Comparison of ENCODE assay signal across 15 cellular contexts in the genomic region with DNA sequence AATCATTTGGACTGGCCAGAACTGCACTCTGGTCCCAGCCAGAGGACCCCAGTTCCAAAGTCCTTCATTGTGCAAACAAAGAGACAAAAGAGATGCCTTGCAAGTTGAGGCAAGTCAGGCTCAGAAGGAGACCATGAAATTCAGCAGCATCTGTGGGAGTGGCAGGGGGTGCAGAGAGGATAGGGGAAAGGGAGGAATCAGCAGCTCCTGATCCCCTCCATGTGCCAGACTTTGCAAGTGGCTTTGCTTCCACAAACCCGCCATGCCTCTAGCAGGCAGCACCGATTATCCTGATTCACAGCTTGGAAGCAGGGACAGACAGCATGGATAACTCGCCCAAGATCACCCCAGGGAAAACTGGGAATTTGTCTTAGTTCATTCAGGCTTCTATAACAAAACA. TPM values are rescaled to one million over a fixed set of nuclear protein-coding genes. Genes with fewer than 3 reads are reported as not detected.
DNase-seq lines count a peak whose midpoint lies in the region; ATAC-seq and TF ChIP-seq lines count a peak whose summit lies in the region.
"Had no signal": no experiment of that assay in that cellular context is flagged by ENCODE, and none has a peak within 500 bp of the region (broad histone marks: within the 10 kb centered on the region; RNA-seq: fewer than 3 reads in every experiment).

No MANE protein-coding gene starts in this region.

- no peak overlapping the region for H3K27ac ChIP-seq in WERI-Rb-1
- H3K27ac ChIP-seq in smooth muscle cell (ENCODE audit: low read depth): no peak overlapping the region

- H3K36me3 ChIP-seq in WERI-Rb-1: no peaks in the 10 kb centered on the region
- H3K36me3 ChIP-seq in smooth muscle cell (ENCODE audit: low read depth): no peaks in the 10 kb centered on the region
- H3K36me3 ChIP-seq in mucosa of descending colon (ENCODE audit: low read depth): no peaks in the 10 kb centered on the region
- H3K36me3 ChIP-seq: BE2C had no signal

- H3K27me3 ChIP-seq in WERI-Rb-1 (ENCODE audit: insufficient read depth, low read depth, severe bottlenecking) (no peaks in the 10 kb centered on the region), smooth muscle cell (ENCODE audit: low read depth) (no peaks in the 10 kb centered on the region)
- H3K27me3 ChIP-seq: BE2C had no signal

- intact Hi-C loops in mucosa of descending colon (cut with DNase I, micrococcal nuclease): no loop called here

- H3K9me3 ChIP-seq in WERI-Rb-1 (ENCODE audit: severe bottlenecking): no peaks in the 10 kb centered on the region
- H3K9me3 ChIP-seq in smooth muscle cell (replicated peaks; ENCODE audit: low read depth): no peaks in the 10 kb centered on the region
- no peaks in the 10 kb centered on the region for H3K9me3 ChIP-seq in mucosa of descending colon
- H3K9me3 ChIP-seq: BE2C had no signal

- peak; percentile 10; the same call in 1 of the 2 replicates for TF ChIP-seq CTCF in WERI-Rb-1 (IDR thresholded peaks at IDR 0.05; ENCODE audit: low read depth, low read length)
- no peak for TF ChIP-seq CTCF in smooth muscle cell (IDR thresholded peaks at IDR 0.05; ENCODE audit: borderline replicate concordance, insufficient read depth, poor library complexity, severe bottlenecking)
- no peak for TF ChIP-seq CTCF in mucosa of descending colon (IDR thresholded peaks at IDR 0.05)

- no peak overlapping the region for H3K9ac ChIP-seq in smooth muscle cell (ENCODE audit: low read depth)

- peak; percentile 18 for DNase-seq in NCI-H82 (lab: John Stamatoyannopoulos, UW)
- DNase-seq in NCI-H82 treated with DMSO at 0.1 percent for 48 hours (lab: John Stamatoyannopoulos, UW; ENCODE audit: unreplicated experiment): no peak
- DNase-seq in NCI-H146 treated with DMSO at 0.1 percent for 48 hours (lab: John Stamatoyannopoulos, UW; ENCODE audit: unreplicated experiment): peak; percentile 17
- peak; percentile 58 for DNase-seq in WERI-Rb-1
- DNase-seq in smooth muscle cell (lab: John Stamatoyannopoulos, UW; ENCODE audit: unreplicated experiment): no peak
- no peak for DNase-seq in dermis blood vessel endothelial cell
- no peak for DNase-seq in mucosa of descending colon
- DNase-seq: BE2C; CD4-positive, alpha-beta memory T cell; Karpas-422; MM.1S; NCI-H1436; NCI-H748 treated with DMSO at 0.1 percent for 48 hours; SIG-M5; T-helper 2 cell had no signal

- no peak for ATAC-seq in mucosa of descending colon

- H3K79me2 ChIP-seq in smooth muscle cell (ENCODE audit: low read depth): no peaks in the 10 kb centered on the region

- no peak overlapping the region for H2AFZ ChIP-seq in smooth muscle cell (ENCODE audit: low read depth)

- WGBS in smooth muscle cell (ENCODE audit: low lambda C conversion rate): 81% methylated on average over 3 of the region's 3 CpGs

- H4K20me1 ChIP-seq in smooth muscle cell (ENCODE audit: low read depth): no peaks in the 10 kb centered on the region

- H3K4me1 ChIP-seq in smooth muscle cell (ENCODE audit: low read depth) (peaks cover 7% of the 10 kb centered on the region), mucosa of descending colon (ENCODE audit: low read depth) (peaks cover 9% of the 10 kb centered on the region)
- H3K4me1 ChIP-seq: BE2C had no signal

- no peak overlapping the region for H3K4me3 ChIP-seq in WERI-Rb-1 (ENCODE audit: low read depth, low read length)
- H3K4me3 ChIP-seq in smooth muscle cell: no peak overlapping the region
- H3K4me3 ChIP-seq in mucosa of descending colon: no peak overlapping the region

- no peaks in the 10 kb centered on the region for H3F3A ChIP-seq in smooth muscle cell (ENCODE audit: low read depth)

- H3K4me2 ChIP-seq in smooth muscle cell: peak overlapping the region; percentile 10

RNA-seq across cellular contexts. Expression of a gene that starts 2.1 kb away (rescaled TPM):
- not detected in 2 replicates for total RNA-seq in smooth muscle cell
- not detected in 2 replicates for polyA plus RNA-seq in smooth muscle cell
- total RNA-seq in dermis blood vessel endothelial cell: not detected in 2 replicates
- total RNA-seq in mucosa of descending colon: 10 to 100 TPM; 11.4 to 30.8 (median 28.8) TPM
- total RNA-seq: CD4-positive, alpha-beta memory T cell had no signal

RNA-seq across cellular contexts. Expression of a gene that starts 31.1 kb away (rescaled TPM):
- total RNA-seq in smooth muscle cell (0.09 and 0.31 TPM in 2 replicates), dermis blood vessel endothelial cell (under 0.01 TPM in 1 of 2 replicates, not detected in the other), mucosa of descending colon (1 to 10 TPM; 1.0 to 4.8 (median 1.1) TPM)
- polyA plus RNA-seq in smooth muscle cell: 1.9 and 3.0 TPM in 2 replicates
- total RNA-seq: CD4-positive, alpha-beta memory T cell had no signal
- polyA plus RNA-seq: CD4-positive, alpha-beta memory T cell had no signal

Comparison
In these comparisons a context has a peak if more than half of its experiments do, and no peak if none do; other contexts are left out.
1. DNase-seq: peak in NCI-H82 (single experiment), NCI-H146 treated with DMSO at 0.1 percent for 48 hours (single experiment) and WERI-Rb-1 (single experiment); none in NCI-H82 treated with DMSO at 0.1 percent for 48 hours (single experiment), smooth muscle cell (single experiment), dermis blood vessel endothelial cell (single experiment) and mucosa of descending colon (0 of 3).
2. RNA of a gene that starts 2.1 kb away (total RNA-seq): 11.4 to 30.8 TPM in mucosa of descending colon; not detected in smooth muscle cell and not detected in dermis blood vessel endothelial cell; every median in the first group is over 10 times any median in the second.